ENCODE assay signal across 14 cellular contexts in the genomic region with DNA sequence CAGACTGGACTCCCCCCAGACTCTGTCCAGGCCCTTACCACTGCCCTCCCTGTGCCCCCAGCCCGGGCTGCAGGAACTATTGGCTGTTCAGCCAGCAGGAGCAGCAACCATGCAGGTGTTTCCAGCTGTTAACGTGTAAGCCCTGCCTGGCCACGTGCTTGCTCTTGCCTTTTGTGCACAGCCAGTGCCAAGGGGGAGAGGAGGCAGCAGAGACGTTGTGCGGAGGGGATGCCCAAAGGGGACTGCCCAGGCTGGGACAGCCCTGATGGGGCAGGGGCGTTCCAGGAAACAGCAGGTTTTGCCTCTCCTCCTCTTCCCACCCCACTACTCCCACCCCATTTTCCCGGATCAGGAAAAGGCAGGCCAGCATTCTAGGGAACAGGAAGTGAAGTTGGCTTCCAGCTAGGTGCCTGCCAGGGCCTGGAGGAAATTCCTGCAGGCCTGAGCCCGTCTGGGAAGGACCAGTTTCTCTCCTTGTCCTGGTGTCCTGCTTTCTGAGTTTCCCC. TPM values are rescaled to one million over a fixed set of nuclear protein-coding genes. Genes with fewer than 3 reads are reported as not detected.
DNase-seq lines count a peak whose midpoint lies in the region; ATAC-seq and TF ChIP-seq lines count a peak whose summit lies in the region.
"Had no signal": no experiment of that assay in that cellular context is flagged by ENCODE, and none has a peak within 500 bp of the region (broad histone marks: within the 10 kb centered on the region; RNA-seq: fewer than 3 reads in every experiment).

No MANE protein-coding gene starts in this region.

- no peaks in the 10 kb centered on the region for H3K9me3 Mint-ChIP-seq in activated CD8-positive, alpha-beta T cell treated with anti-CD3 and anti-CD28 coated beads for 36 hours
- H3K9me3 Mint-ChIP-seq in HFFc6, result no peaks in the 10 kb centered on the region

- peaks cover 41% of the 10 kb centered on the region for H3K4me1 Mint-ChIP-seq in activated CD8-positive, alpha-beta T cell treated with anti-CD3 and anti-CD28 coated beads for 36 hours (ENCODE audit: low read depth)
- peaks cover 32% of the 10 kb centered on the region for H3K4me1 Mint-ChIP-seq in HFFc6 (ENCODE audit: low read depth)

- peak; percentile 47 for DNase-seq in ELF-1 (ENCODE audit: low read depth, low spot score)
- peak; percentile 46 for DNase-seq in activated CD8-positive, alpha-beta T cell treated with anti-CD3 and anti-CD28 coated beads for 36 hours
- DNase-seq in left ventricle myocardium inferior, result no peak
- DNase-seq in NCI-H2107 (lab: John Stamatoyannopoulos, UW), result no peak
- no peak for DNase-seq in NCI-H510A treated with DMSO at 0.1 percent for 48 hours (lab: John Stamatoyannopoulos, UW)
- DNase-seq in HFFc6, result no peak
- DNase-seq: activated naive CD4-positive, alpha-beta T cell treated with anti-CD3 and anti-CD28 coated beads, Interleukin-2, amount 50 U/mL, for 16 hours; MV-4-11; PC-3; substantia nigra had no signal

- no peaks in the 10 kb centered on the region for H3K27me3 Mint-ChIP-seq in activated CD8-positive, alpha-beta T cell treated with anti-CD3 and anti-CD28 coated beads for 36 hours
- peaks cover 11% of the 10 kb centered on the region for H3K27me3 Mint-ChIP-seq in HFFc6 (ENCODE audit: insufficient read depth)

- CTCF ChIA-PET in activated CD8-positive, alpha-beta T cell treated with anti-CD3 and anti-CD28 coated beads for 36 hours (lab: Charles Lee), result no interaction called here

- intact Hi-C loops in activated CD8-positive, alpha-beta T cell treated with anti-CD3 and anti-CD28 coated beads for 36 hours (cut with micrococcal nuclease), result no loop called here
- intact Hi-C loops in left ventricle myocardium inferior (cut with micrococcal nuclease), result no loop called here

- peaks cover 20% of the 10 kb centered on the region for H3K36me3 ChIP-seq in left ventricle myocardium inferior
- peaks cover 2% of the 10 kb centered on the region for H3K36me3 ChIP-seq in rectal smooth muscle tissue (ENCODE audit: control insufficient read depth, insufficient read depth, low read length)

- peak overlapping the region; percentile 78 for H3K27ac ChIP-seq in left ventricle myocardium inferior (replicated peaks)
- peak overlapping the region; percentile 21 for H3K27ac ChIP-seq in rectal smooth muscle tissue (ENCODE audit: low read depth, low read length)

- H3K4me3 ChIP-seq in left ventricle myocardium inferior, result no peak overlapping the region
- H3K4me3 ChIP-seq in rectal smooth muscle tissue (ENCODE audit: low read length), result no peak overlapping the region

- peak overlapping the region; percentile 66 for H3K27ac Mint-ChIP-seq in activated CD8-positive, alpha-beta T cell treated with anti-CD3 and anti-CD28 coated beads for 36 hours
- H3K27ac Mint-ChIP-seq in HFFc6, result no peak overlapping the region

- peak; percentile 58 for ATAC-seq in activated CD8-positive, alpha-beta T cell treated with anti-CD3 and anti-CD28 coated beads for 36 hours
- no peak for ATAC-seq in HG03159 (IDR thresholded peaks at IDR 0.05; ENCODE audit: unreplicated experiment)
- ATAC-seq: PC-3 had no signal

- no peak overlapping the region for H3K9ac ChIP-seq in rectal smooth muscle tissue (ENCODE audit: low read length)

- POLR2A ChIA-PET in activated CD8-positive, alpha-beta T cell treated with anti-CD3 and anti-CD28 coated beads for 36 hours (lab: Charles Lee), result interaction anchor here (0.5 to 1.7 kb wide), 3 partner anchors 13 to 130 kb away, joined by 3 to 4 read pairs (median 3); no protein-coding TSS in a partner anchor

- H3K4me3 Mint-ChIP-seq in activated CD8-positive, alpha-beta T cell treated with anti-CD3 and anti-CD28 coated beads for 36 hours, result no peak overlapping the region
- no peak overlapping the region for H3K4me3 Mint-ChIP-seq in HFFc6
- H3K4me3 Mint-ChIP-seq: CD14-positive monocyte had no signal

- H3K4me1 ChIP-seq in left ventricle myocardium inferior (peaks cover 81% of the 10 kb centered on the region), rectal smooth muscle tissue (ENCODE audit: control insufficient read depth, insufficient read depth, low read length) (peaks cover 12% of the 10 kb centered on the region)

- H3K9me3 ChIP-seq in left ventricle myocardium inferior (replicated peaks), result no peaks in the 10 kb centered on the region

- no peaks in the 10 kb centered on the region for H3K27me3 ChIP-seq in left ventricle myocardium inferior (ENCODE audit: low read depth)
- no peaks in the 10 kb centered on the region for H3K27me3 ChIP-seq in rectal smooth muscle tissue (ENCODE audit: control insufficient read depth, insufficient read depth, low read length)

- TF ChIP-seq CTCF in activated CD8-positive, alpha-beta T cell treated with anti-CD3 and anti-CD28 coated beads for 36 hours (IDR thresholded peaks at IDR 0.05), result no peak
- TF ChIP-seq CTCF in left ventricle myocardium inferior (IDR thresholded peaks at IDR 0.05; ENCODE audit: borderline replicate concordance) (no peak), HFFc6 (IDR thresholded peaks at IDR 0.05) (no peak)

- peaks cover 26% of the 10 kb centered on the region for H3K36me3 Mint-ChIP-seq in activated CD8-positive, alpha-beta T cell treated with anti-CD3 and anti-CD28 coated beads for 36 hours (ENCODE audit: low read depth)
- peaks cover 34% of the 10 kb centered on the region for H3K36me3 Mint-ChIP-seq in HFFc6 (ENCODE audit: low read depth)

RNA-seq across cellular contexts. Expression of gene LASP1, which starts 38.9 kb away (rescaled TPM):
- total RNA-seq in activated CD8-positive, alpha-beta T cell treated with anti-CD3 and anti-CD28 coated beads for 36 hours, result 100 to 1,000 TPM; 135 to 139 TPM
- total RNA-seq in left ventricle myocardium inferior, result 29.4 TPM
- 100 to 1,000 TPM; 428 to 517 (median 484) TPM for total RNA-seq in HFFc6 (2021; fragmentation: NEBNext Ultra II Directional; extraction: Animal tissue kit (Norgen Biotek cat#: 25700))

RNA-seq across cellular contexts. Expression of gene RPL23, which starts 55.2 kb away (rescaled TPM):
- 1,000 to 10,000 TPM; 1,908 to 1,957 TPM for total RNA-seq in activated CD8-positive, alpha-beta T cell treated with anti-CD3 and anti-CD28 coated beads for 36 hours
- total RNA-seq in left ventricle myocardium inferior, result 760 TPM
- 1,000 to 10,000 TPM; 1,099 to 1,402 (median 1,310) TPM for total RNA-seq in HFFc6 (2021; fragmentation: NEBNext Ultra II Directional; extraction: Animal tissue kit (Norgen Biotek cat#: 25700))

RNA-seq across cellular contexts. Expression of gene FBXO47, which starts 58.5 kb away (rescaled TPM):
- total RNA-seq in activated CD8-positive, alpha-beta T cell treated with anti-CD3 and anti-CD28 coated beads for 36 hours, result not detected
- not detected for total RNA-seq in left ventricle myocardium inferior
- total RNA-seq in HFFc6 (2021; fragmentation: NEBNext Ultra II Directional; extraction: Animal tissue kit (Norgen Biotek cat#: 25700)), result not detected
- total RNA-seq: liver, PC-3 had no signal

Comparison
In these comparisons a context has a peak if more than half of its experiments do, and no peak if none do; other contexts are left out.
1. DNase-seq: peak in ELF-1 (single experiment) and activated CD8-positive, alpha-beta T cell treated with anti-CD3 and anti-CD28 coated beads for 36 hours (single experiment); none in left ventricle myocardium inferior (single experiment), NCI-H2107 (single experiment), NCI-H510A treated with DMSO at 0.1 percent for 48 hours (single experiment) and HFFc6 (single experiment).